11 cellular contexts compared by ENCODE assay signal in genomic region chr19:27925202-27925601, GRCh38.
"Had no signal": no experiment of that assay in that cellular context is flagged by ENCODE, and none has a peak within 500 bp of the region (broad histone marks: within the 10 kb centered on the region; RNA-seq: fewer than 3 reads in every experiment).

No MANE protein-coding gene starts in this region.

- H3K9me3 ChIP-seq: HAP-1 had no signal

- H3K36me3 ChIP-seq: HAP-1 had no signal

- H3K27ac ChIP-seq: GM23248 had no signal

- FAIRE-seq: H1, H54 had no signal

- H3K4me2 ChIP-seq: GM23338 had no signal

- H3K4me3 ChIP-seq: GM23248, GM23338, HAP-1 had no signal

- H3K4me1 ChIP-seq: HAP-1 had no signal

- ATAC-seq: GM23338, HCT116 had no signal

- DNase-seq: GM23248, GOT3, H7, H9, HCEC 1CT, HFFc6 had no signal
